1 cellular context compared by ENCODE assay signal in the genomic region with DNA sequence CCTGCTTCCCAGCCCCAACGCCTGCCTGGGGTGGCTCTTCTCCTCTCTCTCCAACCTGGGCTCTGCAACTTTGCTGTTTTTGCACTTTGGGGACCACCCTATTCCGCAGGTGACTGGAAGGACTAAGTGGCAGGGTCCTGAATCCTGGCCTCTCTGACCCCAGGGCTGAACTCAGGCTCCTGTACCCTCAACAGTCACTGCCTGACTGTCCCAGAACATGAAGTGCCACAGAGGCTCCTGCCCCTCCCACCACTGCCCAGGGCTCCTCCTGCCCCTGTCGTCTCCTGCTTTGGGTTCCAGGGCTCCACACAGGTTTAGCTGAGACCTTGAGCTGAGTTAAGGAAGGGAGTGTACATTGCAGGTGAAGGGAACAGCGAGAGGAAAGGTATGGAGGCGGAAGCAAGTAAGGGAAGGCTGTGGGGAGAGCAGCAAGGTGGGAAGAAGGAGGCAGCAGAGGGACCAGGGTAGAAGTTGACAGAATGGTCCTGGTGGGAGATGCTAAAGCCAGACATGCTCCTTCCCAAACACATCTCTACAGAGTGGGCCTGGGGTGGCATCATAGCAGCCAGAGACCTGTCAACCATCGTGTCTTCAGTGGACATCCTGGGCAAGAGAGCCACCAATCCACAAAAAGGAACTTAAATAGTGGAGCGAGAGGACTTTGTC.
TF ChIP-seq lines count a peak whose summit lies in the region.

No MANE protein-coding gene starts in this region.

TF ChIP-seq in HepG2, 621 proteins besides CTCF, POLR2A, EP300 and RAD21:
- TF ChIP-seq, protein P1, sequence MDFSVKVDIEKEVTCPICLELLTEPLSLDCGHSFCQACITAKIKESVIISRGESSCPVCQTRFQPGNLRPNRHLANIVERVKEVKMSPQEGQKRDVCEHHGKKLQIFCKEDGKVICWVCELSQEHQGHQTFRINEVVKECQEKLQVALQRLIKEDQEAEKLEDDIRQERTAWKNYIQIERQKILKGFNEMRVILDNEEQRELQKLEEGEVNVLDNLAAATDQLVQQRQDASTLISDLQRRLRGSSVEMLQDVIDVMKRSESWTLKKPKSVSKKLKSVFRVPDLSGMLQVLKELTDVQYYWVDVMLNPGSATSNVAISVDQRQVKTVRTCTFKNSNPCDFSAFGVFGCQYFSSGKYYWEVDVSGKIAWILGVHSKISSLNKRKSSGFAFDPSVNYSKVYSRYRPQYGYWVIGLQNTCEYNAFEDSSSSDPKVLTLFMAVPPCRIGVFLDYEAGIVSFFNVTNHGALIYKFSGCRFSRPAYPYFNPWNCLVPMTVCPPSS (IDR thresholded peaks at IDR 0.05): no peak
